In the genomic region with DNA sequence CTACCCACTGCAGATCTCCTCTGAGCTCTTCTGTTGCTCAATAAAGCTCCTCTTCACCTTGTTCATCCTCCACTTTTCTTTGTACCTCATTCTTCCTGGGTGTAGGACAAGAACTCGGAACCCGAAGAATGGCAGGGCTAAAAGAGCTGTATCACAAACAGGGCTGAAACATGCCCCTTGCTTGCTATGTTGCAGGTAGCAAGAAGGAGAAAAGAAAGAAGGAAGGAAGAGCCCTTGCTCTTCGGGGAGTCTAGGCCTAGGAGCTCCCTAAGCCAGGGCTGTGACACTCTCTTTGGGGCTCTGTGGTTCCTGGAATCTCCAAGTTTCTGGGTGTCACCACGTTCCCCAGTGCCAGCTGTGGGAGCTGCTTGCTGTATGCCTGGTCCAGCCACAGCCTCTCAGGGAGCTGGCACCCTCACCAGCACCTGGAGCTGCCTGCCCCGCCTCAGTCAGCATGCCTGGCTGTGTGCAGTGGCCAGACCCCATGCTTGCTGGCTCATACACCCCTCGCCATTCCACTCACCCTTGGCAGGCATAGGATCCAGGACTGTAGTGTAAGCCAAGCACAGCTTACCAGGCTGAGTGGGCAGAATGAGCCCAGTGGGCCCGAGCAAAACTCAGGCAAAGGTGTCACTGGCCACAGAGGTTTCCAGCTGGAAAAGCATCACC, we compare ENCODE assay signal across 24 cellular contexts.
A peak's percentile ranks its signal among the peaks of the same experiment; 100 is the strongest.
DNase-seq lines count a peak whose midpoint lies in the region; ATAC-seq, FAIRE-seq and TF ChIP-seq lines count a peak whose summit lies in the region.
"Had no signal": no experiment of that assay in that cellular context is flagged by ENCODE, and none has a peak within 500 bp of the region (broad histone marks: within the 10 kb centered on the region; RNA-seq: fewer than 3 reads in every experiment).

No MANE protein-coding gene starts in this region.

- no peaks in the 10 kb centered on the region for H3K4me1 Mint-ChIP-seq in stimulated activated memory B cell treated with anti-CD40 and anti-IgM and Interleukin-4, amounts not matched to agents 10 μg/mL and 1 μg/mL and 100 μg/mL, for 72 hours
- H3K4me1 Mint-ChIP-seq: CD4-positive, CD25-positive, alpha-beta regulatory T cell had no signal

- H3K4me3 ChIP-seq in right cardiac atrium (ENCODE audit: low read length) = no peak overlapping the region
- H3K4me3 ChIP-seq in adrenal gland = no peak overlapping the region
- H3K4me3 ChIP-seq: BLaER1 had no signal

- TF ChIP-seq POLR2A in GM12891 (IDR thresholded peaks at IDR 0.05; ENCODE audit: low read depth, low read length) (no peak), adrenal gland (IDR thresholded peaks at IDR 0.05) (no peak)

- FAIRE-seq in GM12891 (lab: Jason Lieb, UNC) = peak; percentile 16
- FAIRE-seq: A204.1, D721Med, G401.6, H1 had no signal

- peaks cover 7% of the 10 kb centered on the region for H3K9me3 Mint-ChIP-seq in stimulated activated memory B cell treated with anti-CD40 and anti-IgM and Interleukin-4, amounts not matched to agents 10 μg/mL and 1 μg/mL and 100 μg/mL, for 72 hours
- H3K9me3 Mint-ChIP-seq: CD4-positive, CD25-positive, alpha-beta regulatory T cell had no signal

- H3K4me3 Mint-ChIP-seq in stimulated activated memory B cell treated with anti-CD40 and anti-IgM and Interleukin-4, amounts not matched to agents 10 μg/mL and 1 μg/mL and 100 μg/mL, for 72 hours = no peak overlapping the region
- H3K4me3 Mint-ChIP-seq: CD4-positive, CD25-positive, alpha-beta regulatory T cell had no signal

- H3K4me1 ChIP-seq in right cardiac atrium (ENCODE audit: control insufficient read depth, insufficient read depth, low read length) (no peaks in the 10 kb centered on the region), adrenal gland (replicated peaks in 1 of 2) (no peaks in the 10 kb centered on the region)
- H3K4me1 ChIP-seq: BLaER1 had no signal

- H3K27me3 Mint-ChIP-seq in stimulated activated memory B cell treated with anti-CD40 and anti-IgM and Interleukin-4, amounts not matched to agents 10 μg/mL and 1 μg/mL and 100 μg/mL, for 72 hours = no peaks in the 10 kb centered on the region

- DNase-seq in GM12891 (ENCODE audit: insufficient read length, low spot score) (no peak), cardiac septum (ENCODE audit: low spot score) (peak; percentile 77), right cardiac atrium (peak in 1 of 3 donors; percentile 45), kidney glomerular epithelial cell (lab: John Stamatoyannopoulos, UW) (no peak), adrenal gland (no peak)
- DNase-seq in activated effector memory CD4-positive, alpha-beta T cell treated with Interleukin-2 at 50 U/mL for 16 hours = no peak
- DNase-seq: CD4-positive, CD25-positive, alpha-beta regulatory T cell; HCEC 1CT; NCI-H1048; NCI-H1417 treated with DMSO at 0.1 percent for 48 hours; NCI-H1694 treated with DMSO at 0.1 percent for 48 hours; NCI-H2081; NCI-H226; NCI-H510A; NCI-H69; RPMI8226; SHP77 treated with DMSO at 0.1 percent for 48 hours had no signal

- no peaks in the 10 kb centered on the region for H3K9me3 ChIP-seq in right cardiac atrium (ENCODE audit: control insufficient read depth, low read length)
- no peaks in the 10 kb centered on the region for H3K9me3 ChIP-seq in adrenal gland (replicated peaks in 1 of 3)

- intact Hi-C loops in cardiac septum (cut with DNase I) = loop anchor here (5.0 kb wide), 1 partner anchor 34 kb away; no protein-coding TSS in a partner anchor
- intact Hi-C loops in right cardiac atrium (cut with DNase I) = no loop called here
- intact Hi-C loops in adrenal gland (cut with DNase I) = no loop called here

- H3K27me3 ChIP-seq in right cardiac atrium (ENCODE audit: control insufficient read depth, insufficient read depth) (no peaks in the 10 kb centered on the region), adrenal gland (no peaks in the 10 kb centered on the region)
- H3K27me3 ChIP-seq: BLaER1 had no signal

- H3K27ac ChIP-seq in right cardiac atrium (ENCODE audit: low read length) (no peak overlapping the region), adrenal gland (no peak overlapping the region)
- H3K27ac ChIP-seq: BLaER1, HL-60 had no signal

- peak; percentile 26 to 45 for ATAC-seq in right cardiac atrium
- peak; percentile 60 for ATAC-seq in stimulated activated memory B cell treated with anti-CD40 and anti-IgM and Interleukin-4, amounts not matched to agents 10 μg/mL and 1 μg/mL and 100 μg/mL, for 72 hours

- H3K36me3 ChIP-seq in adrenal gland (replicated peaks in 1 of 2) = no peaks in the 10 kb centered on the region
- H3K36me3 ChIP-seq: BLaER1 had no signal

- no peak for TF ChIP-seq CTCF in adrenal gland (IDR thresholded peaks at IDR 0.05)

- peaks cover 6% of the 10 kb centered on the region for H3K36me3 Mint-ChIP-seq in stimulated activated memory B cell treated with anti-CD40 and anti-IgM and Interleukin-4, amounts not matched to agents 10 μg/mL and 1 μg/mL and 100 μg/mL, for 72 hours
- H3K36me3 Mint-ChIP-seq: CD4-positive, CD25-positive, alpha-beta regulatory T cell had no signal

- 83% methylated on average over 7 of the region's 7 CpGs for WGBS in right cardiac atrium
- WGBS in adrenal gland, 4 donors = 81 to 86% (median 84%) methylated on average over 5 to 7 of the region's 7 CpGs

- H3K27ac Mint-ChIP-seq in stimulated activated memory B cell treated with anti-CD40 and anti-IgM and Interleukin-4, amounts not matched to agents 10 μg/mL and 1 μg/mL and 100 μg/mL, for 72 hours = no peak overlapping the region

TF ChIP-seq in GM12891, 5 proteins besides CTCF, POLR2A, EP300 and RAD21:
- TF ChIP-seq TAF1 (IDR thresholded peaks at IDR 0.05; ENCODE audit: low read depth, low read length) (no peak), POU2F2 (IDR thresholded peaks at IDR 0.05; ENCODE audit: low read depth, low read length) (no peak), PAX5 (IDR thresholded peaks at IDR 0.05; ENCODE audit: insufficient read depth, low read length, severe bottlenecking) (no peak), POLR2AphosphoS5 (IDR thresholded peaks at IDR 0.05; ENCODE audit: low read depth, low read length) (no peak), SPI1 (IDR thresholded peaks at IDR 0.05; ENCODE audit: low read depth, low read length) (no peak)
